Comparison of ENCODE assay signal across 29 cellular contexts in the genomic region with DNA sequence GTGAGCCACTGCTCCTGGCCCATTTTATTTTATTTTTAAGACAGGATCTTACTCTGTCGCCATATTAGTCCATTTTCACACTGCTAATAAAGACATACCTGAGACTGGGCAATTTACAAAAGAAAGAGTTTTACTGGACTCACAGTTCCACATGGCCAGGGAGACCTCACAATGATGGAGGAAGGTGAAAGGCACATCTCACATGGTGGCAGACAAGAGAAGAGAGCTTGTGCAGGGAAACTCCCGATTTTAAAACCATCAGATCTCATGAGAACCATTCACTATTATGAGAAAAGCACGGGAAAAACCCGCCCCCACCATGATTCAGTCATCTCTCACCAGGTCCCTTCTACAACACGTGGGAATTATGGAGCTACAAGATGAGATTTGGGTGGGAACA. TPM values are rescaled to one million over a fixed set of nuclear protein-coding genes. Genes with fewer than 3 reads are reported as not detected.
"Had no signal": no experiment of that assay in that cellular context is flagged by ENCODE, and none has a peak within 500 bp of the region (broad histone marks: within the 10 kb centered on the region; RNA-seq: fewer than 3 reads in every experiment).

No MANE protein-coding gene starts in this region.

- ATAC-seq: esophagus mucosa; foreskin keratinocyte; gastroesophageal sphincter; heart left ventricle; left colon; lower lobe of right lung; naive thymus-derived CD8-positive, alpha-beta T cell; psoas muscle; right cardiac atrium; stimulated activated naive B cell treated with anti-CD40 and anti-IgM and Interleukin-4, amounts not matched to agents 10 μg/mL and 1 μg/mL and 100 μg/mL, for 72 hours had no signal

- DNase-seq: cerebellar nuclear complex; cortex of kidney; foreskin keratinocyte; heart left ventricle; hippocampal formation; immature natural killer cell; islet precursor cell; kidney glomerular epithelial cell; left colon; left ventricle myocardium inferior; lower lobe of right lung; naive thymus-derived CD8-positive, alpha-beta T cell; occipital lobe; ovary; posterior cingulate gyrus; psoas muscle; right cardiac atrium; spleen; stimulated activated CD4-positive, alpha-beta T cell treated with anti-CD3 and anti-CD28 coated beads, Interleukin-4, amount 100 ng/mL, for 4 hours; stimulated activated naive B cell treated with anti-CD40 and anti-IgM and Interleukin-4, amounts not matched to agents 10 μg/mL and 1 μg/mL and 100 μg/mL, for 72 hours; thyroid gland; trophoblast cell had no signal

- H3K27ac Mint-ChIP-seq: stimulated activated naive B cell treated with anti-CD40 and anti-IgM and Interleukin-4, amounts not matched to agents 10 μg/mL and 1 μg/mL and 100 μg/mL, for 72 hours; stimulated activated naive CD8-positive, alpha-beta T cell treated with anti-CD3 and anti-CD28 coated beads, Interleukin-15, Interleukin-2, amounts not matched to agents 100 ng/mL and 50 ng/mL, for 24 hours had no signal

- H3K9me3 Mint-ChIP-seq: immature natural killer cell; naive thymus-derived CD8-positive, alpha-beta T cell; stimulated activated naive CD8-positive, alpha-beta T cell treated with anti-CD3 and anti-CD28 coated beads, Interleukin-15, Interleukin-2, amounts not matched to agents 100 ng/mL and 50 ng/mL, for 24 hours had no signal

- H3K27ac ChIP-seq: epithelial cell of prostate, foreskin keratinocyte, gastroesophageal sphincter, heart left ventricle, left ventricle myocardium inferior, lower lobe of right lung, ovary, psoas muscle, skin epidermis, spleen, thyroid gland, vagina had no signal

- H3K9me3 ChIP-seq: gastroesophageal sphincter, heart left ventricle, left ventricle myocardium inferior, lower lobe of right lung, ovary, psoas muscle, spleen, thyroid gland, vagina had no signal

- H3K27me3 Mint-ChIP-seq: naive thymus-derived CD8-positive, alpha-beta T cell; stimulated activated naive B cell treated with anti-CD40 and anti-IgM and Interleukin-4, amounts not matched to agents 10 μg/mL and 1 μg/mL and 100 μg/mL, for 72 hours; stimulated activated naive CD8-positive, alpha-beta T cell treated with anti-CD3 and anti-CD28 coated beads, Interleukin-15, Interleukin-2, amounts not matched to agents 100 ng/mL and 50 ng/mL, for 24 hours had no signal

- H3K36me3 ChIP-seq: ovary had no signal

- H3K27me3 ChIP-seq: foreskin keratinocyte, gastroesophageal sphincter, heart left ventricle, ovary, spleen, thyroid gland, vagina had no signal

- H3K4me3 ChIP-seq: gastroesophageal sphincter, heart left ventricle, left ventricle myocardium inferior, lower lobe of right lung, ovary, psoas muscle, skin epidermis, spleen, thyroid gland, vagina had no signal

RNA-seq across cellular contexts. Expression of gene TSSK3, which starts 34.1 kb away (rescaled TPM):
- total RNA-seq: foreskin keratinocyte, occipital lobe, temporal lobe, vagina had no signal
- polyA plus RNA-seq: foreskin keratinocyte had no signal
